ENCODE assay signal across 9 cellular contexts in the genomic region with DNA sequence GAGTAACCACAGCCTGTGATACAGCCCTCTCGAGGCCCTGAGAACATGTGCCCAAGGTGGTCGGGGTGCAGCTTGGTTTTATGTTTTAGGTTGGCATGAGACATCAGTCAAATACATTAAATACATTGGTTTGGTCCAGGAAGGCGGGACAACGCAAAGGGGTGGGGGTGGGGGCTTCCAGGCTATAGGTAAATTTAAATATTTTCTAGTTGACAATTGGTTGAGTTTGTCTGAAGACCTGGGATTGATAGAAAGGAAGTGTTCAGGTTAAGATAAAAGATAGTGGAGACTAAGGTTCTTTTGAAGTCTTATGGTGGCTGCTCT. TPM values are rescaled to one million over a fixed set of nuclear protein-coding genes. Genes with fewer than 3 reads are reported as not detected.
DNase-seq lines count a peak whose midpoint lies in the region; ATAC-seq, FAIRE-seq and TF ChIP-seq lines count a peak whose summit lies in the region.
"Had no signal": no experiment of that assay in that cellular context is flagged by ENCODE, and none has a peak within 500 bp of the region (broad histone marks: within the 10 kb centered on the region; RNA-seq: fewer than 3 reads in every experiment).

No MANE protein-coding gene starts in this region.

- 16% methylated on average over 4 of the region's 4 CpGs for WGBS in mesenchymal stem cell

- no peak overlapping the region for H2BK15ac ChIP-seq in mesenchymal stem cell (ENCODE audit: low read depth, poor library complexity, severe bottlenecking)

- H3K18ac ChIP-seq in mesenchymal stem cell (ENCODE audit: low read depth in 1 of 2, low read length in 2 of 2): no peak overlapping the region

- TF ChIP-seq POLR2A in vagina (IDR thresholded peaks at IDR 0.05): no peak

- H3K79me2 ChIP-seq in astrocyte (ENCODE audit: insufficient read depth, low read length): peaks cover 56% of the 10 kb centered on the region

- no peak overlapping the region for H2BK5ac ChIP-seq in mesenchymal stem cell (ENCODE audit: low read depth, low read length, poor library complexity, severe bottlenecking)

- H4K91ac ChIP-seq in mesenchymal stem cell (ENCODE audit: low read length): no peak overlapping the region

- peaks cover 62% of the 10 kb centered on the region for H4K20me1 ChIP-seq in astrocyte (ENCODE audit: insufficient read depth, low read length)

- H3K9ac ChIP-seq in astrocyte (ENCODE audit: low read length) (peak overlapping the region; percentile 98), mesenchymal stem cell (ENCODE audit: low read length) (peak overlapping the region; percentile 97)

- H3K36me3 Mint-ChIP-seq in astrocyte (ENCODE audit: low read depth, unreplicated experiment): no peaks in the 10 kb centered on the region

- no peak overlapping the region for H2AK5ac ChIP-seq in mesenchymal stem cell (ENCODE audit: low read length, severe bottlenecking)

- H3K27ac ChIP-seq in right atrium auricular region (peak overlapping the region in 1 of 2 donors; percentile 96), astrocyte (ENCODE audit: low read depth, low read length) (no peak overlapping the region), mesenchymal stem cell (ENCODE audit: low read length, poor library complexity, severe bottlenecking) (no peak overlapping the region), vagina (peak overlapping the region; percentile 93)

- DNase-seq in right atrium auricular region (ENCODE audit: low spot score) (no peak), Right ventricle myocardium inferior (ENCODE audit: missing footprints) (no peak), astrocyte (ENCODE audit: low read depth) (no peak), mesenchymal stem cell (no peak), vagina (ENCODE audit: extremely low spot score in 2 of 2) (no peak), NCI-H748 (lab: John Stamatoyannopoulos, UW; ENCODE audit: unreplicated experiment) (no peak), NCI-H2171 (lab: John Stamatoyannopoulos, UW) (no peak), middle frontal gyrus (ENCODE audit: extremely low spot score, low spot score) (no peak)
- DNase-seq: NCI-H187 had no signal

- H3K9me3 ChIP-seq in right atrium auricular region: no peaks in the 10 kb centered on the region
- no peaks in the 10 kb centered on the region for H3K9me3 ChIP-seq in astrocyte (ENCODE audit: insufficient read depth, low read depth, low read length)
- H3K9me3 ChIP-seq in mesenchymal stem cell (ENCODE audit: control insufficient read depth, low read length): no peaks in the 10 kb centered on the region
- no peaks in the 10 kb centered on the region for H3K9me3 ChIP-seq in vagina

- H2BK120ac ChIP-seq in mesenchymal stem cell (ENCODE audit: low read depth, low read length): no peak overlapping the region

- TF ChIP-seq CTCF in right atrium auricular region (IDR thresholded peaks at IDR 0.05) (no peak), astrocyte (IDR thresholded peaks at IDR 0.05; ENCODE audit: insufficient read depth, low read depth, low read length) (no peak), vagina (IDR thresholded peaks at IDR 0.05) (no peak)

- intact Hi-C loops in Right ventricle myocardium inferior (cut with DNase I) (loop anchor here (10.0 kb wide), 1 partner anchor 714 kb away; no protein-coding TSS in a partner anchor), vagina (cut with DNase I) (no loop called here)

- H3K9me3 Mint-ChIP-seq in astrocyte (ENCODE audit: unreplicated experiment): no peaks in the 10 kb centered on the region

- peak overlapping the region; percentile 78 to 87 for H3K4me3 ChIP-seq in right atrium auricular region
- peak overlapping the region; percentile 70 for H3K4me3 ChIP-seq in astrocyte (ENCODE audit: insufficient read depth, low read depth, low read length)
- H3K4me3 ChIP-seq in mesenchymal stem cell (ENCODE audit: insufficient read depth in 1 of 2, low read depth in 1 of 2, low read length in 2 of 2): peak overlapping the region in 1 of 2 experiments; percentile 96
- peak overlapping the region; percentile 68 to 93 for H3K4me3 ChIP-seq in vagina

- H3K36me3 ChIP-seq in right atrium auricular region (peaks cover 11% of the 10 kb centered on the region), astrocyte (ENCODE audit: insufficient read depth, low read length) (no peaks in the 10 kb centered on the region), mesenchymal stem cell (ENCODE audit: control insufficient read depth in 1 of 2, insufficient read depth in 2 of 2, low read depth in 1 of 2, low read length in 2 of 2) (peaks cover 6 to 21% of the 10 kb centered on the region in 2 experiments), vagina (no peaks in the 10 kb centered on the region)

- no peak overlapping the region for H3K4ac ChIP-seq in mesenchymal stem cell (ENCODE audit: low read depth in 1 of 2, low read length in 2 of 2)

- H3K23ac ChIP-seq in mesenchymal stem cell (ENCODE audit: low read length in 2 of 2): no peak overlapping the region

- H3K27me3 ChIP-seq in right atrium auricular region: no peaks in the 10 kb centered on the region
- H3K27me3 ChIP-seq in astrocyte (ENCODE audit: insufficient read depth, low read length): no peaks in the 10 kb centered on the region
- H3K27me3 ChIP-seq in mesenchymal stem cell (ENCODE audit: control insufficient read depth in 1 of 2, insufficient read depth in 1 of 2, low read length in 2 of 2): no peaks in the 10 kb centered on the region
- H3K27me3 ChIP-seq in vagina: no peaks in the 10 kb centered on the region

- no peak for FAIRE-seq in astrocyte (lab: Jason Lieb, UNC)

- ATAC-seq in Right ventricle myocardium inferior: no peak

- H3K4me3 Mint-ChIP-seq in astrocyte (ENCODE audit: unreplicated experiment): peak overlapping the region; percentile 96

- peaks cover 23% of the 10 kb centered on the region for H3K79me1 ChIP-seq in mesenchymal stem cell (replicated peaks; ENCODE audit: low read length, poor library complexity, severe bottlenecking)

- H3K14ac ChIP-seq in mesenchymal stem cell (ENCODE audit: low read length in 2 of 2): no peak overlapping the region

- H3K4me2 ChIP-seq in astrocyte (ENCODE audit: low read length) (peak overlapping the region; percentile 90), mesenchymal stem cell (ENCODE audit: low read length, poor library complexity, severe bottlenecking) (peak overlapping the region; percentile 78)

- H3K4me1 ChIP-seq in right atrium auricular region (peaks cover 0 to 33% of the 10 kb centered on the region in 2 donors), astrocyte (ENCODE audit: insufficient read depth, low read length) (peaks cover 8% of the 10 kb centered on the region), mesenchymal stem cell (ENCODE audit: control insufficient read depth, insufficient read depth, low read depth, low read length) (peaks cover 12% of the 10 kb centered on the region), vagina (peaks cover 42% of the 10 kb centered on the region)

- peak overlapping the region; percentile 98 for H3K27ac Mint-ChIP-seq in astrocyte (ENCODE audit: unreplicated experiment)

- peaks cover 18% of the 10 kb centered on the region for H3K4me1 Mint-ChIP-seq in astrocyte (ENCODE audit: low read depth, unreplicated experiment)

- H2AFZ ChIP-seq in astrocyte (ENCODE audit: low read depth, low read length) (no peak overlapping the region), mesenchymal stem cell (ENCODE audit: low read depth, low read length) (no peak overlapping the region)

- H3K27me3 Mint-ChIP-seq in astrocyte (ENCODE audit: low read depth, unreplicated experiment): no peaks in the 10 kb centered on the region

- H2BK12ac ChIP-seq in mesenchymal stem cell (ENCODE audit: low read length in 2 of 2): no peak overlapping the region

- no peak overlapping the region for H4K8ac ChIP-seq in mesenchymal stem cell (ENCODE audit: low read length)

RNA-seq across cellular contexts. Expression of gene ZKSCAN2, which starts 1.2 kb away (rescaled TPM):
- total RNA-seq in right atrium auricular region: 1 to 10 TPM; 5.0 to 5.3 TPM
- 3.8 TPM for total RNA-seq in Right ventricle myocardium inferior
- 6.9 and 8.5 TPM in 2 replicates for total RNA-seq in astrocyte
- polyA plus RNA-seq in mesenchymal stem cell (2013, experiment 1 of 2): 2.8 TPM
- 2.9 TPM for polyA plus RNA-seq in mesenchymal stem cell (2013, experiment 2 of 2)
- 3.7 TPM for total RNA-seq in vagina

RNA-seq across cellular contexts. Expression of gene AQP8, which starts 42.1 kb away (rescaled TPM):
- total RNA-seq in right atrium auricular region (not detected), Right ventricle myocardium inferior (not detected), astrocyte (not detected in 2 replicates), vagina (not detected)
- polyA plus RNA-seq in mesenchymal stem cell (2013, experiment 1 of 2): not detected
- polyA plus RNA-seq in mesenchymal stem cell (2013, experiment 2 of 2): not detected
